ENCODE assay signal across 11 cellular contexts in the genomic region with DNA sequence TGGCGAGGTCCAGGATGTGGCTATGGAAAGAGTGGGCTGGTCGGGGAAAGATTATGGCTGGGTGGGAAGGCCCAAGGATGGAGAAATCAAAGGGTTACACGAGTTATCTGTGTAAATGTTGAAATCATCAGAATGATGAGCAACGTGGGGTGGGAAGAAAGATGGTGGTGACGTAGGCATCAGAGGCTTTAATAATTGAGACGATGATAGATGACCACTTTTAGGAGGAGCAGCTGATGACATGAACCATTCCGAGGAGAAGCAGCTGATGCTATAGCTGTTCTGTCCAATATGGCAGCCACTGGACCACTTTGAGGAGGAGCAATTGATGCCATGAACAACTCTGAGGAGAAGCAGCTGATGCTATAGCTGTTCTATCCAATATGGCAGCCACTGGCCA.
"Had no signal": no experiment of that assay in that cellular context is flagged by ENCODE, and none has a peak within 500 bp of the region (broad histone marks: within the 10 kb centered on the region; RNA-seq: fewer than 3 reads in every experiment).

No MANE protein-coding gene starts in this region.

- H3K4me2 ChIP-seq: GM23338 had no signal

- H2AFZ ChIP-seq: GM23248, GM23338 had no signal

- DNase-seq: GM23248, GOT3, H7, H9, HCEC 1CT, HFFc6 had no signal

- H3K9me3 ChIP-seq: HAP-1 had no signal

- H3K27ac ChIP-seq: GM23248 had no signal

- H3K9ac ChIP-seq: GM23248 had no signal

- ATAC-seq: GM23338, HCT116 had no signal

- H3K4me3 ChIP-seq: GM23248, GM23338, HAP-1 had no signal

- FAIRE-seq: H1, H54 had no signal

- H3K36me3 ChIP-seq: HAP-1 had no signal

- H3K4me1 ChIP-seq: HAP-1 had no signal
